9 cellular contexts compared by ENCODE assay signal in the genomic region with DNA sequence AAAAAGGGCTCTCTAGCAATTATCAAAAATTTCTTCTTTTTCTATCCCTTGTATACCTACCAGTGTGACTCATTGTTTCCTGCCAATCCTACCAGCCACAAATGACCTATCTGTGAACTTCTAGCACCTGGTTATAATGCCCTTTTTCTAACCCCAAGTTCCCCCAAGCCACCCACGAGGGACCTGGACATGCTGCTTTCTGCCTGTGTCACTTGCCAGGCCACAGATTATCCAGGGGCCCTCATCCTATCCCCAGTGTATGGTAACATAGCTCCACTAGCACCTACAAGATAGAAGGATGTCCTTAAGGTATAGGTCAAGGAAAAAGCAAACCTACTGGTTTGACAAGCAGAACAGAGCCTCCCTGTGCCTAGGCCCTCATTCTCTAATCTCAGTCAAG. TPM values are rescaled to one million over a fixed set of nuclear protein-coding genes. Genes with fewer than 3 reads are reported as not detected.
A peak's percentile ranks its signal among the peaks of the same experiment; 100 is the strongest.
DNase-seq lines count a peak whose midpoint lies in the region; ATAC-seq and TF ChIP-seq lines count a peak whose summit lies in the region.
"Had no signal": no experiment of that assay in that cellular context is flagged by ENCODE, and none has a peak within 500 bp of the region (broad histone marks: within the 10 kb centered on the region; RNA-seq: fewer than 3 reads in every experiment).

No MANE protein-coding gene starts in this region.

- POLR2A ChIA-PET in WTC11 (lab: Charles Lee): no interaction called here

- H3K9me3 ChIP-seq in Loucy (ENCODE audit: insufficient read depth, low read depth, low read length): 0 out of 2 replicates have a peak, but pooled peaks cover 7% of the 10 kb centered on the region

- H2AFZ ChIP-seq in Loucy (ENCODE audit: low read length): no peak overlapping the region

- peak; percentile 42 for DNase-seq in activated naive CD4-positive, alpha-beta T cell treated with anti-CD3 and anti-CD28 coated beads, Interleukin-2, amount 50 U/mL, for 16 hours
- peak; percentile 41 for DNase-seq in stimulated activated CD4-positive, alpha-beta T cell treated with anti-CD3 and anti-CD28 coated beads, Interleukin-2, amount 100 ng/mL, for 4 hours (ENCODE audit: low read depth)
- DNase-seq in amygdala (lab: John Stamatoyannopoulos, UW) (no peak), dedifferentiated amniotic fluid mesenchymal stem cell (ENCODE audit: extremely low spot score) (no peak), WTC11 (ENCODE audit: low spot score) (no peak)
- DNase-seq: NCI-H2171 treated with DMSO at 0.1 percent for 48 hours had no signal

- no peak overlapping the region for H3K9ac ChIP-seq in Loucy (ENCODE audit: low read depth, low read length, poor library complexity, severe bottlenecking)

- H3K4me1 ChIP-seq in Loucy (ENCODE audit: insufficient read depth, low read length, poor library complexity, severe bottlenecking): peaks cover 60% of the 10 kb centered on the region

- no peaks in the 10 kb centered on the region for H3K27me3 ChIP-seq in Loucy (ENCODE audit: insufficient read depth, low read length, poor library complexity, severe bottlenecking)

- H3K9me2 ChIP-seq in Loucy (replicated peaks; ENCODE audit: low read depth, low read length): no peaks in the 10 kb centered on the region

- H3K36me3 Mint-ChIP-seq in WTC11: no peaks in the 10 kb centered on the region

- peak overlapping the region; percentile 7 for H3K4me3 ChIP-seq in Loucy (ENCODE audit: low read length, poor library complexity, severe bottlenecking)

- peaks cover 99% of the 10 kb centered on the region for H3K79me2 ChIP-seq in Loucy (ENCODE audit: insufficient read depth, low read length)

- no peak overlapping the region for H3K4me3 Mint-ChIP-seq in WTC11

- no peaks in the 10 kb centered on the region for H3K9me3 Mint-ChIP-seq in WTC11

- H4K20me1 ChIP-seq in Loucy (ENCODE audit: insufficient read depth, low read length, poor library complexity, severe bottlenecking): peaks cover 64% of the 10 kb centered on the region

- H3K4me2 ChIP-seq in Loucy (ENCODE audit: low read depth, low read length, poor library complexity, severe bottlenecking): peak overlapping the region; percentile 48

- ATAC-seq in GM19043 (IDR thresholded peaks at IDR 0.05; ENCODE audit: low read depth, unreplicated experiment) (peak; percentile 40), HG03460 (IDR thresholded peaks at IDR 0.05; ENCODE audit: unreplicated experiment) (no peak), WTC11 (no peak)

- H3K27ac Mint-ChIP-seq in WTC11: no peak overlapping the region

- no peaks in the 10 kb centered on the region for H3K4me1 Mint-ChIP-seq in WTC11

- CTCF ChIA-PET in WTC11 (lab: Charles Lee): no interaction called here

- peaks cover 5% of the 10 kb centered on the region; the same call in 1 of the 2 replicates for H3F3A ChIP-seq in Loucy (ENCODE audit: low read depth)

- H3K36me3 ChIP-seq in Loucy (ENCODE audit: insufficient read depth, low read length): peaks cover 36% of the 10 kb centered on the region

- H3K27me3 Mint-ChIP-seq in WTC11 (ENCODE audit: low read depth): no peaks in the 10 kb centered on the region

- no peak for TF ChIP-seq CTCF in Loucy (conservative IDR thresholded peaks at IDR 0.05; ENCODE audit: low read length)
- no peak for TF ChIP-seq CTCF in WTC11 (IDR thresholded peaks at IDR 0.05)

TF ChIP-seq in WTC11, 78 proteins besides CTCF, POLR2A, EP300 and RAD21:
- TF ChIP-seq ELF4 (CRISPR knock-in tag; IDR thresholded peaks at IDR 0.05; ENCODE audit: low read depth): no peak
- TF ChIP-seq ZSCAN18 (CRISPR knock-in tag; IDR thresholded peaks at IDR 0.05): no peak
- TF ChIP-seq NFYB (CRISPR knock-in tag; conservative IDR thresholded peaks at IDR 0.05; ENCODE audit: low read depth): no peak
- TF ChIP-seq, protein P1, sequence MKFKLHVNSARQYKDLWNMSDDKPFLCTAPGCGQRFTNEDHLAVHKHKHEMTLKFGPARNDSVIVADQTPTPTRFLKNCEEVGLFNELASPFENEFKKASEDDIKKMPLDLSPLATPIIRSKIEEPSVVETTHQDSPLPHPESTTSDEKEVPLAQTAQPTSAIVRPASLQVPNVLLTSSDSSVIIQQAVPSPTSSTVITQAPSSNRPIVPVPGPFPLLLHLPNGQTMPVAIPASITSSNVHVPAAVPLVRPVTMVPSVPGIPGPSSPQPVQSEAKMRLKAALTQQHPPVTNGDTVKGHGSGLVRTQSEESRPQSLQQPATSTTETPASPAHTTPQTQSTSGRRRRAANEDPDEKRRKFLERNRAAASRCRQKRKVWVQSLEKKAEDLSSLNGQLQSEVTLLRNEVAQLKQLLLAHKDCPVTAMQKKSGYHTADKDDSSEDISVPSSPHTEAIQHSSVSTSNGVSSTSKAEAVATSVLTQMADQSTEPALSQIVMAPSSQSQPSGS (CRISPR knock-in tag; IDR thresholded peaks at IDR 0.05; ENCODE audit: borderline replicate concordance, low read depth): no peak
- TF ChIP-seq, protein P2, sequence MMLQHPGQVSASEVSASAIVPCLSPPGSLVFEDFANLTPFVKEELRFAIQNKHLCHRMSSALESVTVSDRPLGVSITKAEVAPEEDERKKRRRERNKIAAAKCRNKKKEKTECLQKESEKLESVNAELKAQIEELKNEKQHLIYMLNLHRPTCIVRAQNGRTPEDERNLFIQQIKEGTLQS (CRISPR knock-in tag; conservative IDR thresholded peaks at IDR 0.05): no peak
- TF ChIP-seq OVOL2 (CRISPR knock-in tag; IDR thresholded peaks at IDR 0.05; ENCODE audit: borderline replicate concordance): no peak
- no peak for TF ChIP-seq GRHL2 (CRISPR knock-in tag; IDR thresholded peaks at IDR 0.05; ENCODE audit: insufficient replicate concordance, severe bottlenecking)
- TF ChIP-seq TEAD1 (CRISPR knock-in tag; IDR thresholded peaks at IDR 0.05): no peak
- TF ChIP-seq, protein P3, sequence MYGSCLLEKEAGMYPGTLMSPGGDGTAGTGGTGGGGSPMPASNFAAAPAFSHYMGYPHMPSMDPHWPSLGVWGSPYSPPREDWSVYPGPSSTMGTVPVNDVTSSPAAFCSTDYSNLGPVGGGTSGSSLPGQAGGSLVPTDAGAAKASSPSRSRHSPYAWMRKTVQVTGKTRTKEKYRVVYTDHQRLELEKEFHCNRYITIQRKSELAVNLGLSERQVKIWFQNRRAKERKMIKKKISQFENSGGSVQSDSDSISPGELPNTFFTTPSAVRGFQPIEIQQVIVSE (CRISPR knock-in tag; IDR thresholded peaks at IDR 0.05; ENCODE audit: borderline replicate concordance): no peak
- TF ChIP-seq FOXK1 (CRISPR knock-in tag; IDR thresholded peaks at IDR 0.05): no peak
- TF ChIP-seq TP53 (CRISPR knock-in tag; IDR thresholded peaks at IDR 0.05): no peak
- no peak for TF ChIP-seq PRRX2 (CRISPR knock-in tag; IDR thresholded peaks at IDR 0.05)
- TF ChIP-seq SOX15 (CRISPR knock-in tag; IDR thresholded peaks at IDR 0.05): no peak
- TF ChIP-seq, protein P4, sequence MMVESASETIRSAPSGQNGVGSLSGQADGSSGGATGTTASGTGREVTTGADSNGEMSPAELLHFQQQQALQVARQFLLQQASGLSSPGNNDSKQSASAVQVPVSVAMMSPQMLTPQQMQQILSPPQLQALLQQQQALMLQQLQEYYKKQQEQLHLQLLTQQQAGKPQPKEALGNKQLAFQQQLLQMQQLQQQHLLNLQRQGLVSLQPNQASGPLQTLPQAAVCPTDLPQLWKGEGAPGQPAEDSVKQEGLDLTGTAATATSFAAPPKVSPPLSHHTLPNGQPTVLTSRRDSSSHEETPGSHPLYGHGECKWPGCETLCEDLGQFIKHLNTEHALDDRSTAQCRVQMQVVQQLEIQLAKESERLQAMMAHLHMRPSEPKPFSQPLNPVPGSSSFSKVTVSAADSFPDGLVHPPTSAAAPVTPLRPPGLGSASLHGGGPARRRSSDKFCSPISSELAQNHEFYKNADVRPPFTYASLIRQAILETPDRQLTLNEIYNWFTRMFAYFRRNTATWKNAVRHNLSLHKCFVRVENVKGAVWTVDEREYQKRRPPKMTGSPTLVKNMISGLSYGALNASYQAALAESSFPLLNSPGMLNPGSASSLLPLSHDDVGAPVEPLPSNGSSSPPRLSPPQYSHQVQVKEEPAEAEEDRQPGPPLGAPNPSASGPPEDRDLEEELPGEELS (CRISPR knock-in tag; IDR thresholded peaks at IDR 0.05): no peak
- no peak for TF ChIP-seq ESRRA (CRISPR knock-in tag; IDR thresholded peaks at IDR 0.05; ENCODE audit: borderline replicate concordance)
- no peak for TF ChIP-seq SP1 (CRISPR knock-in tag; conservative IDR thresholded peaks at IDR 0.05)
- no peak for TF ChIP-seq MYBL2 (CRISPR knock-in tag; IDR thresholded peaks at IDR 0.05)
- TF ChIP-seq ZNF121 (CRISPR knock-in tag; IDR thresholded peaks at IDR 0.05): no peak
- no peak for TF ChIP-seq RELA (CRISPR knock-in tag; IDR thresholded peaks at IDR 0.05; ENCODE audit: borderline replicate concordance)
- no peak for TF ChIP-seq RORB (CRISPR knock-in tag; IDR thresholded peaks at IDR 0.05)
TF ChIP-seq in WTC11: peak in this region for 0.

RNA-seq across cellular contexts. Expression of gene AAK1, which starts 26.8 kb away (rescaled TPM):
- 32.3 to 35.7 TPM (median 35.6 TPM) in 3 replicates for total RNA-seq in WTC11 (2021)

Comparison
In these comparisons a context has a peak if more than half of its experiments do, and no peak if none do; other contexts are left out.
1. DNase-seq: peak in activated naive CD4-positive, alpha-beta T cell treated with anti-CD3 and anti-CD28 coated beads, Interleukin-2, amount 50 U/mL, for 16 hours (single experiment) and stimulated activated CD4-positive, alpha-beta T cell treated with anti-CD3 and anti-CD28 coated beads, Interleukin-2, amount 100 ng/mL, for 4 hours (single experiment); none in amygdala (0 of 56), dedifferentiated amniotic fluid mesenchymal stem cell (single experiment) and WTC11 (single experiment).